Comparison of ENCODE assay signal across 15 cellular contexts in genomic region chr2:62489162-62489561, GRCh38. TPM values are rescaled to one million over a fixed set of nuclear protein-coding genes. Genes with fewer than 3 reads are reported as not detected.
A peak's percentile ranks its signal among the peaks of the same experiment; 100 is the strongest.
DNase-seq lines count a peak whose midpoint lies in the region; ATAC-seq and TF ChIP-seq lines count a peak whose summit lies in the region.
"Had no signal": no experiment of that assay in that cellular context is flagged by ENCODE, and none has a peak within 500 bp of the region (broad histone marks: within the 10 kb centered on the region; RNA-seq: fewer than 3 reads in every experiment).

No MANE protein-coding gene starts in this region.

- no peaks in the 10 kb centered on the region for H3K9me2 ChIP-seq in GM23338 (ENCODE audit: insufficient read depth)

- no peaks in the 10 kb centered on the region for H3F3A ChIP-seq in GM23338 (replicated peaks; ENCODE audit: low read depth)

- no peaks in the 10 kb centered on the region for H3K36me3 Mint-ChIP-seq in GM23338 (ENCODE audit: low read depth)
- H3K36me3 Mint-ChIP-seq in type B pancreatic cell = no peaks in the 10 kb centered on the region

- no peak for DNase-seq in GM23338 (ENCODE audit: low spot score)
- DNase-seq in dermis blood vessel endothelial cell = peak; percentile 76
- peak in 1 of 3 donors; percentile 26 for DNase-seq in right cardiac atrium
- DNase-seq in NCI-H1092 treated with DMSO at 0.1 percent for 48 hours (lab: John Stamatoyannopoulos, UW) = no peak
- DNase-seq in CD1c-positive myeloid dendritic cell (ENCODE audit: extremely low spot score) = no peak
- no peak for DNase-seq in type B pancreatic cell (ENCODE audit: extremely low spot score, unreplicated experiment)
- no peak for DNase-seq in GM13977 (ENCODE audit: low spot score)
- DNase-seq: activated CD4-positive, alpha-beta T cell treated with anti-CD3 and anti-CD28 coated beads for 36 hours; activated T-cell treated with anti-CD3 and anti-CD28 coated beads, Interleukin-2, amount 50 U/mL, for 4 hours; effector CD4-positive, alpha-beta T cell; NCI-H1417 had no signal

- H3K4me1 Mint-ChIP-seq in GM23338 (peaks cover 11% of the 10 kb centered on the region), type B pancreatic cell (ENCODE audit: unreplicated experiment) (peaks cover 13% of the 10 kb centered on the region)
- H3K4me1 Mint-ChIP-seq: activated CD4-positive, alpha-beta T cell treated with anti-CD3 and anti-CD28 coated beads for 36 hours had no signal

- ATAC-seq in GM23338 = no peak
- peak; percentile 85 to 88 for ATAC-seq in right cardiac atrium
- ATAC-seq: activated CD4-positive, alpha-beta T cell treated with anti-CD3 and anti-CD28 coated beads for 36 hours; activated T-cell treated with anti-CD3 and anti-CD28 coated beads, Interleukin-2, amount 50 U/mL, for 4 hours had no signal

- H4K20me1 ChIP-seq in GM23338 (replicated peaks; ENCODE audit: insufficient read depth) = no peaks in the 10 kb centered on the region
- H4K20me1 ChIP-seq: BLaER1 treated with 17β-estradiol and CSF1 and Interleukin-3, amounts not matched to agents 10 nM and 100 nM had no signal

- H3K27me3 Mint-ChIP-seq in GM23338 (ENCODE audit: insufficient read depth, low read depth, poor library complexity) (peaks cover 2% of the 10 kb centered on the region), type B pancreatic cell (no peaks in the 10 kb centered on the region)
- H3K27me3 Mint-ChIP-seq: activated CD4-positive, alpha-beta T cell treated with anti-CD3 and anti-CD28 coated beads for 36 hours had no signal

- H3K79me2 ChIP-seq in GM23338 (replicated peaks; ENCODE audit: insufficient read depth) = no peaks in the 10 kb centered on the region
- H3K79me2 ChIP-seq: hepatocyte had no signal

- H3K4me3 ChIP-seq in GM23338 = no peak overlapping the region
- H3K4me3 ChIP-seq in right cardiac atrium (ENCODE audit: low read length) = no peak overlapping the region
- H3K4me3 ChIP-seq in subcutaneous abdominal adipose tissue (ENCODE audit: low read depth in 1 of 5, low read length in 5 of 5) = peak overlapping the region in 1 of 5 donors; percentile 33
- H3K4me3 ChIP-seq: BLaER1 treated with 17β-estradiol and CSF1 and Interleukin-3, amounts not matched to agents 10 nM and 100 nM; hepatocyte had no signal

- H2AFZ ChIP-seq in GM23338 = peak overlapping the region; percentile 81
- H2AFZ ChIP-seq: hepatocyte had no signal

- in situ Hi-C loops in GM13977 (cut with MboI; ENCODE audit: low pct_unique_long_range_greater_than_20kb, low sequenced_read_pairs, unreplicated experiment) = no loop called here

- no peaks in the 10 kb centered on the region for H3K27me3 ChIP-seq in GM23338 (ENCODE audit: insufficient read depth)
- H3K27me3 ChIP-seq in right cardiac atrium (ENCODE audit: control insufficient read depth, insufficient read depth) = no peaks in the 10 kb centered on the region
- H3K27me3 ChIP-seq in subcutaneous abdominal adipose tissue (ENCODE audit: control insufficient read depth in 5 of 5, insufficient read depth in 4 of 5, low read length in 5 of 5) = no peaks in the 10 kb centered on the region
- H3K27me3 ChIP-seq: BLaER1 treated with 17β-estradiol and CSF1 and Interleukin-3, amounts not matched to agents 10 nM and 100 nM; hepatocyte had no signal

- no peak for TF ChIP-seq CTCF in GM23338 (conservative IDR thresholded peaks at IDR 0.05; ENCODE audit: low read depth in 2 of 2)
- TF ChIP-seq CTCF in type B pancreatic cell (conservative IDR thresholded peaks at IDR 0.05) = no peak
- TF ChIP-seq CTCF in GM13977 (IDR thresholded peaks at IDR 0.05; ENCODE audit: extremely low read depth, insufficient read depth, missing control alignments) = no peak

- no peak overlapping the region for H3K4me2 ChIP-seq in GM23338
- H3K4me2 ChIP-seq: BLaER1 treated with 17β-estradiol and CSF1 and Interleukin-3, amounts not matched to agents 10 nM and 100 nM; hepatocyte had no signal

- no peaks in the 10 kb centered on the region for H3K9me3 Mint-ChIP-seq in GM23338
- H3K9me3 Mint-ChIP-seq in type B pancreatic cell = no peaks in the 10 kb centered on the region
- H3K9me3 Mint-ChIP-seq: activated T-cell treated with anti-CD3 and anti-CD28 coated beads, Interleukin-2, amount 50 U/mL, for 4 hours had no signal

- H3K9ac ChIP-seq in subcutaneous abdominal adipose tissue (ENCODE audit: low read length in 5 of 5) = no peak overlapping the region
- H3K9ac ChIP-seq: BLaER1 treated with 17β-estradiol and CSF1 and Interleukin-3, amounts not matched to agents 10 nM and 100 nM had no signal

- intact Hi-C loops in right cardiac atrium (cut with DNase I) = no loop called here

- H3K9me3 ChIP-seq in right cardiac atrium (ENCODE audit: control insufficient read depth, low read length) (no peaks in the 10 kb centered on the region), subcutaneous abdominal adipose tissue (ENCODE audit: control insufficient read depth in 5 of 5, low read length in 5 of 5) (no peaks in the 10 kb centered on the region)
- H3K9me3 ChIP-seq: BLaER1 treated with 17β-estradiol and CSF1 and Interleukin-3, amounts not matched to agents 10 nM and 100 nM had no signal

- no peak overlapping the region for H3K4me3 Mint-ChIP-seq in GM23338
- no peak overlapping the region for H3K4me3 Mint-ChIP-seq in type B pancreatic cell
- H3K4me3 Mint-ChIP-seq: activated CD4-positive, alpha-beta T cell treated with anti-CD3 and anti-CD28 coated beads for 36 hours; activated T-cell treated with anti-CD3 and anti-CD28 coated beads, Interleukin-2, amount 50 U/mL, for 4 hours had no signal

- H3K4me1 ChIP-seq in GM23338 (ENCODE audit: insufficient read depth) = no peaks in the 10 kb centered on the region; the same call in 1 of the 2 replicates
- peaks cover 9% of the 10 kb centered on the region for H3K4me1 ChIP-seq in right cardiac atrium (ENCODE audit: control insufficient read depth, insufficient read depth, low read length)
- peaks cover 6 to 38% (median 31%) of the 10 kb centered on the region in 5 donors for H3K4me1 ChIP-seq in subcutaneous abdominal adipose tissue (ENCODE audit: control insufficient read depth in 5 of 5, insufficient read depth in 5 of 5, low read length in 5 of 5)
- H3K4me1 ChIP-seq: BLaER1 treated with 17β-estradiol and CSF1 and Interleukin-3, amounts not matched to agents 10 nM and 100 nM had no signal

- H3K27ac ChIP-seq in GM23338 (ENCODE audit: low read depth) (no peak overlapping the region; the same call in 1 of the 2 replicates), right cardiac atrium (ENCODE audit: low read length) (no peak overlapping the region), subcutaneous abdominal adipose tissue (ENCODE audit: low read depth, low read length) (peak overlapping the region; percentile 33)
- H3K27ac ChIP-seq: BLaER1 treated with 17β-estradiol and CSF1 and Interleukin-3, amounts not matched to agents 10 nM and 100 nM; hepatocyte had no signal

- H3K27ac Mint-ChIP-seq in GM23338 (peak overlapping the region; percentile 11; the same call in 1 of the 2 replicates), type B pancreatic cell (no peak overlapping the region)
- H3K27ac Mint-ChIP-seq: activated CD4-positive, alpha-beta T cell treated with anti-CD3 and anti-CD28 coated beads for 36 hours had no signal

- WGBS in right cardiac atrium = 50% methylated on average over 4 of the region's 4 CpGs

- H3K36me3 ChIP-seq in GM23338 (ENCODE audit: insufficient read depth) (no peaks in the 10 kb centered on the region), subcutaneous abdominal adipose tissue (ENCODE audit: control insufficient read depth in 5 of 5, insufficient read depth in 5 of 5, low read length in 5 of 5) (no peaks in the 10 kb centered on the region)
- H3K36me3 ChIP-seq: BLaER1 treated with 17β-estradiol and CSF1 and Interleukin-3, amounts not matched to agents 10 nM and 100 nM had no signal

TF ChIP-seq in GM23338, 12 proteins besides CTCF, POLR2A, EP300 and RAD21 (continues in another document):
- TF ChIP-seq ZNF114 (CRISPR knock-in tag; IDR thresholded peaks at IDR 0.05) (no peak), ETS1 (IDR thresholded peaks at IDR 0.05) (no peak), ZNF331 (CRISPR knock-in tag; IDR thresholded peaks at IDR 0.05; ENCODE audit: low read depth) (no peak), NANOG (IDR thresholded peaks at IDR 0.05; ENCODE audit: borderline replicate concordance) (no peak)

RNA-seq across cellular contexts. Expression of gene TMEM17, which starts 16.8 kb away (rescaled TPM):
- 0.94 and 3.0 TPM in 2 replicates for total RNA-seq in GM23338 (2014; rRNA removed; shearing (Covaris generic))
- 1.2 and 1.7 TPM in 2 replicates for polyA plus RNA-seq in GM23338 (2016; fragmentation: Nextera tagmentation; extraction: Ambion mirVana)
- total RNA-seq in dermis blood vessel endothelial cell = 0.51 and 1.1 TPM in 2 replicates
- total RNA-seq in right cardiac atrium = 1 to 10 TPM; 1.5 to 2.9 (median 1.7) TPM
- 2.0 TPM for polyA plus RNA-seq in right cardiac atrium
- 1.9 and 4.2 TPM in 2 replicates for total RNA-seq in type B pancreatic cell (ENCODE audit: low replicate concordance)
- total RNA-seq: T-helper 1 cell treated with Interleukin-12 subunit alpha and Interleukin-12 subunit beta and Interleukin-4 antibody, amounts not matched to agents 30 ng/mL and 1 ng/mL, for 36 hours had no signal
